In genomic region chr3:158713094-158713499, GRCh38 we compare ENCODE assay signal across 8 cellular contexts. TPM values are rescaled to one million over a fixed set of nuclear protein-coding genes. Genes with fewer than 3 reads are reported as not detected.
DNase-seq lines count a peak whose midpoint lies in the region; ATAC-seq and TF ChIP-seq lines count a peak whose summit lies in the region.

No MANE protein-coding gene starts in this region.

- no peak overlapping the region for H2BK120ac ChIP-seq in H9 (ENCODE audit: low read depth, low read length, poor library complexity, severe bottlenecking)

- no peaks in the 10 kb centered on the region for H3K79me1 ChIP-seq in H9 (ENCODE audit: insufficient read depth, low read depth, low read length, poor library complexity, severe bottlenecking)

- H3K18ac ChIP-seq in H9 (ENCODE audit: insufficient read length, low read depth, low read length), result no peak overlapping the region

- H3K4me3 ChIP-seq in smooth muscle cell, result no peak overlapping the region

- no peak overlapping the region for H2BK15ac ChIP-seq in H9 (ENCODE audit: low read depth, low read length)

- H3K36me3 Mint-ChIP-seq in H9 (ENCODE audit: insufficient read depth in 1 of 3, low read depth in 3 of 3), result peaks cover 0 to 14% (median 0%) of the 10 kb centered on the region in 3 experiments; a peak in 2 of 7 replicates

- no peaks in the 10 kb centered on the region for H3K27me3 ChIP-seq in H9 (ENCODE audit: insufficient read depth, low read length)
- no peaks in the 10 kb centered on the region for H3K27me3 ChIP-seq in smooth muscle cell (ENCODE audit: low read depth)

- no peak overlapping the region for H3T11ph ChIP-seq in H9 (ENCODE audit: low read length)

- no peak overlapping the region for H4K5ac ChIP-seq in H9 (ENCODE audit: insufficient read length, low read depth, low read length)

- H3K27ac ChIP-seq in H9 (ENCODE audit: insufficient read length, low read depth, low read length), result no peak overlapping the region
- peak overlapping the region; percentile 95 for H3K27ac ChIP-seq in smooth muscle cell (ENCODE audit: low read depth)

- H3K23ac ChIP-seq in H9 (ENCODE audit: insufficient read length, low read depth, low read length), result no peak overlapping the region

- H3K4me1 ChIP-seq in H9 (ENCODE audit: insufficient read depth, low read length) (no peaks in the 10 kb centered on the region), smooth muscle cell (ENCODE audit: low read depth) (peaks cover 16% of the 10 kb centered on the region)

- TF ChIP-seq CTCF in H9 (conservative IDR thresholded peaks at IDR 0.05) (no peak), smooth muscle cell (IDR thresholded peaks at IDR 0.05; ENCODE audit: borderline replicate concordance, insufficient read depth, poor library complexity, severe bottlenecking) (no peak)

- H3K4me2 ChIP-seq in H9 (ENCODE audit: insufficient read depth, insufficient read length, low read length) (no peak overlapping the region), smooth muscle cell (peak overlapping the region; percentile 54)

- H3K79me2 ChIP-seq in H9 (ENCODE audit: insufficient read depth, low read length) (no peaks in the 10 kb centered on the region), smooth muscle cell (ENCODE audit: low read depth) (no peaks in the 10 kb centered on the region)

- H3K9ac ChIP-seq in H9 (ENCODE audit: extremely low read depth, insufficient read length, low read length) (no peak overlapping the region), smooth muscle cell (ENCODE audit: low read depth) (peak overlapping the region; percentile 63)

- no peaks in the 10 kb centered on the region for H3K9me3 ChIP-seq in H9 (ENCODE audit: control insufficient read depth, low read depth, low read length)
- no peaks in the 10 kb centered on the region for H3K9me3 ChIP-seq in smooth muscle cell (replicated peaks; ENCODE audit: low read depth)

- no peaks in the 10 kb centered on the region for H3K27me3 Mint-ChIP-seq in H9 (ENCODE audit: low read depth)

- no peaks in the 10 kb centered on the region for H3K36me3 ChIP-seq in smooth muscle cell (ENCODE audit: low read depth)

- no peak overlapping the region for H4K91ac ChIP-seq in H9 (ENCODE audit: insufficient read length, low read depth, low read length)

- H2AK5ac ChIP-seq in H9 (ENCODE audit: insufficient read length, low read length), result peak overlapping the region; percentile 41

- H3K27ac Mint-ChIP-seq in H9, result peak overlapping the region; percentile 38 to 75 (median 50); a peak in 6 of 7 replicates

- H3K14ac ChIP-seq in H9 (ENCODE audit: insufficient read depth, low read length), result no peak overlapping the region; the same call in 1 of the 2 replicates

- WGBS in H9 (ENCODE audit: extremely low coverage, insufficient read length, low lambda C conversion rate), result no CpG with 5 or more reads among the region's 9 CpGs
- WGBS in smooth muscle cell (ENCODE audit: low lambda C conversion rate), result 21% methylated on average over 9 of the region's 9 CpGs

- no peak overlapping the region for H2BK5ac ChIP-seq in H9 (ENCODE audit: insufficient read length, low read length)

- no peak overlapping the region for H3K56ac ChIP-seq in H9 (ENCODE audit: insufficient read length, low read depth, low read length)

- no peaks in the 10 kb centered on the region for H3K23me2 ChIP-seq in H9 (ENCODE audit: insufficient read length, low read depth, low read length, poor library complexity, severe bottlenecking)

- DNase-seq in H9, result no peak
- peak; percentile 59 for DNase-seq in astrocyte of the hippocampus (ENCODE audit: low read depth, low spot score)
- DNase-seq in hippocampal formation (lab: John Stamatoyannopoulos, UW), result peak; percentile 18 to 27
- DNase-seq in smooth muscle cell (lab: John Stamatoyannopoulos, UW; ENCODE audit: unreplicated experiment), result no peak
- no peak for DNase-seq in GM03348 (ENCODE audit: low spot score)
- no peak for DNase-seq in dedifferentiated amniotic fluid mesenchymal stem cell (ENCODE audit: extremely low spot score)
- DNase-seq in NCI-H2171 (lab: John Stamatoyannopoulos, UW), result no peak

- no peak overlapping the region for H2BK20ac ChIP-seq in H9 (ENCODE audit: low read depth, low read length, poor library complexity, severe bottlenecking)

- peaks cover 15 to 17% of the 10 kb centered on the region in 2 experiments for H3K4me1 Mint-ChIP-seq in H9

- H2AFZ ChIP-seq in H9 (ENCODE audit: low read length) (no peak overlapping the region), smooth muscle cell (ENCODE audit: low read depth) (no peak overlapping the region)

- peaks cover 46% of the 10 kb centered on the region for H3F3A ChIP-seq in smooth muscle cell (ENCODE audit: low read depth)

- no peak overlapping the region for H2BK12ac ChIP-seq in H9 (ENCODE audit: insufficient read length, low read depth, low read length)

- no peaks in the 10 kb centered on the region for H4K20me1 ChIP-seq in H9 (ENCODE audit: control insufficient read depth, insufficient read depth, insufficient read length)
- H4K20me1 ChIP-seq in smooth muscle cell (ENCODE audit: low read depth), result no peaks in the 10 kb centered on the region

- H3K4me3 Mint-ChIP-seq in H9, result no peak overlapping the region

- H3K4ac ChIP-seq in H9 (ENCODE audit: low read depth, low read length), result no peak overlapping the region

- H4K8ac ChIP-seq in H9 (replicated peaks; ENCODE audit: insufficient read length, low read depth, low read length), result no peak overlapping the region

- no peaks in the 10 kb centered on the region for H3K9me3 Mint-ChIP-seq in H9

- no peak for ATAC-seq in HG02852 (IDR thresholded peaks at IDR 0.05; ENCODE audit: unreplicated experiment)

RNA-seq across cellular contexts. Expression of gene RARRES1, which starts 19.2 kb away (rescaled TPM):
- total RNA-seq in H9 (2021) (0.72 and 0.81 TPM in 2 replicates), smooth muscle cell (9.8 and 15.3 TPM in 2 replicates)
- 6.6 and 10.2 TPM in 2 replicates for polyA plus RNA-seq in smooth muscle cell

RNA-seq across cellular contexts. Expression of gene LXN, which starts 40.6 kb away (rescaled TPM):
- total RNA-seq in H9 (2021) (6.7 and 7.7 TPM in 2 replicates), smooth muscle cell (28.4 and 34.2 TPM in 2 replicates)
- polyA plus RNA-seq in smooth muscle cell, result 23.2 and 30.4 TPM in 2 replicates

Comparison
In these comparisons a context has a peak if more than half of its experiments do, and no peak if none do; other contexts are left out.
1. DNase-seq: peak in astrocyte of the hippocampus (single experiment) and hippocampal formation (2 of 2); none in H9 (single experiment), smooth muscle cell (single experiment), GM03348 (single experiment), dedifferentiated amniotic fluid mesenchymal stem cell (single experiment) and NCI-H2171 (single experiment).